In genomic region chr22:35629406-35630234, GRCh38 we compare ENCODE assay signal across 9 cellular contexts. TPM values are rescaled to one million over a fixed set of nuclear protein-coding genes. Genes with fewer than 3 reads are reported as not detected.
DNase-seq lines count a peak whose midpoint lies in the region; ATAC-seq and TF ChIP-seq lines count a peak whose summit lies in the region.
"Had no signal": no experiment of that assay in that cellular context is flagged by ENCODE, and none has a peak within 500 bp of the region (broad histone marks: within the 10 kb centered on the region; RNA-seq: fewer than 3 reads in every experiment).

No MANE protein-coding gene starts in this region.

- intact Hi-C loops in heart left ventricle (cut with DNase I) (loop anchor here (2.0 to 10.0 kb wide), 16 partner anchors 85 to 495 kb away; partner anchors contain the start of gene RASD2 (in 1 of the 10)), spleen (cut with DNase I; ENCODE audit: low total_unique reads) (loop anchor here (10.0 kb wide), 3 partner anchors 215 to 495 kb away; no protein-coding TSS in a partner anchor)

- ATAC-seq in heart left ventricle = peak in 3 of 4 donors; percentile 35 to 49 (median 49)
- ATAC-seq in GM18511 (IDR thresholded peaks at IDR 0.05; ENCODE audit: unreplicated experiment) = no peak
- no peak for ATAC-seq in GM18909 (IDR thresholded peaks at IDR 0.05; ENCODE audit: poor library complexity, unreplicated experiment)
- ATAC-seq in GM18519 (IDR thresholded peaks at IDR 0.05; ENCODE audit: low FRiP score, unreplicated experiment) = no peak

- DNase-seq in COLO829 (ENCODE audit: low spot score) (peak; percentile 66), MM.1S (peak; percentile 31), heart left ventricle (peak; percentile 61 to 77 (median 68)), spleen (no peak)
- peak; percentile 74 to 77 for DNase-seq in activated T-cell treated with anti-CD3 and anti-CD28 coated beads, Interleukin-2, amount 50 U/mL, for 48 hours

- H4K20me1 ChIP-seq in MM.1S (ENCODE audit: insufficient read depth, low read length) = no peaks in the 10 kb centered on the region

- H3F3A ChIP-seq in MM.1S (ENCODE audit: insufficient read depth, low read length) = peaks cover 17% of the 10 kb centered on the region

- no peak overlapping the region for H3K4me2 ChIP-seq in MM.1S (ENCODE audit: low read depth, low read length)

- H3K9me2 ChIP-seq in MM.1S (replicated peaks; ENCODE audit: insufficient read depth, low read length) = no peaks in the 10 kb centered on the region

- H3K79me2 ChIP-seq in MM.1S (ENCODE audit: low read length) = no peaks in the 10 kb centered on the region

- H3K9me3 ChIP-seq in MM.1S (replicated peaks; ENCODE audit: insufficient read depth, low read length) (no peaks in the 10 kb centered on the region), heart left ventricle (no peaks in the 10 kb centered on the region), spleen (no peaks in the 10 kb centered on the region)

- no peaks in the 10 kb centered on the region for H3K36me3 ChIP-seq in MM.1S (replicated peaks; ENCODE audit: insufficient read depth, low read length)
- no peaks in the 10 kb centered on the region for H3K36me3 ChIP-seq in heart left ventricle
- no peaks in the 10 kb centered on the region for H3K36me3 ChIP-seq in spleen

- no peak overlapping the region for H3K9ac ChIP-seq in MM.1S (ENCODE audit: low read length)

- WGBS in heart left ventricle, 4 donors = 38 to 42% (median 40%) methylated on average over 9 of the region's 9 CpGs
- WGBS in spleen, 5 donors = 22 to 38% (median 32%) methylated on average over 9 of the region's 9 CpGs

- H3K27me3 ChIP-seq in MM.1S (replicated peaks; ENCODE audit: insufficient read depth, low read length) (no peaks in the 10 kb centered on the region), heart left ventricle (no peaks in the 10 kb centered on the region), spleen (replicated peaks in 1 of 7) (peaks cover 0 to 33% (median 0%) of the 10 kb centered on the region in 7 donors)

- no peak overlapping the region for H3K4me3 ChIP-seq in MM.1S (ENCODE audit: low read length)
- no peak overlapping the region for H3K4me3 ChIP-seq in heart left ventricle
- no peak overlapping the region for H3K4me3 ChIP-seq in spleen

- TF ChIP-seq POLR2A in heart left ventricle (IDR thresholded peaks at IDR 0.05) (no peak), spleen (IDR thresholded peaks at IDR 0.05) (no peak)

- H3K4me1 ChIP-seq in MM.1S (ENCODE audit: low read length) = peaks cover 8% of the 10 kb centered on the region
- peaks cover 0 to 28% (median 4%) of the 10 kb centered on the region in 12 donors for H3K4me1 ChIP-seq in heart left ventricle
- H3K4me1 ChIP-seq in spleen = peaks cover 0 to 34% (median 15%) of the 10 kb centered on the region in 6 donors

- H2AFZ ChIP-seq in MM.1S (ENCODE audit: low read length) = 0 out of 2 replicates have a peak overlapping the region, but pooled peaks have one; percentile 22

- no peak overlapping the region for H3K27ac ChIP-seq in MM.1S (ENCODE audit: low read length)
- H3K27ac ChIP-seq in heart left ventricle = peak overlapping the region in 9 of 12 donors; percentile 16 to 85 (median 31)
- H3K27ac ChIP-seq in spleen = peak overlapping the region in 6 of 8 donors; percentile 10 to 83 (median 47)
- H3K27ac ChIP-seq: HL-60 had no signal

- TF ChIP-seq CTCF in MM.1S (IDR thresholded peaks at IDR 0.05; ENCODE audit: low read length) (no peak), heart left ventricle (IDR thresholded peaks at IDR 0.05) (no peak), spleen (IDR thresholded peaks at IDR 0.05 in 8 of 11, conservative IDR thresholded peaks at IDR 0.05 in 3 of 11) (no peak)

RNA-seq across cellular contexts. Expression of gene MB, which starts 12.5 kb away (rescaled TPM):
- over 10,000 TPM in 7 of 9 donors, 1,000 to 10,000 TPM in 2; 6,950 to 16,840 (median 13,341) TPM for total RNA-seq in heart left ventricle
- polyA plus RNA-seq in heart left ventricle = over 10,000 TPM in 1 of 2 donors, 1,000 to 10,000 TPM in 1; 6,181 to 16,360 TPM
- under 1 TPM in 1 of 7 donors, not detected in 6; 0.64 TPM for total RNA-seq in spleen
- 1 to 10 TPM in 2 of 3 donors, under 1 TPM in 1; 0.93 to 5.0 (median 1.2) TPM for polyA plus RNA-seq in spleen

RNA-seq across cellular contexts. Expression of gene APOL6, which starts 18.6 kb away (rescaled TPM):
- total RNA-seq in heart left ventricle (10 to 100 TPM in 3 of 9 donors, 1 to 10 TPM in 6; 3.3 to 55.8 (median 7.3) TPM), spleen (10 to 100 TPM; 33.5 to 48.1 (median 39.9) TPM)
- polyA plus RNA-seq in heart left ventricle (1 to 10 TPM; 2.3 to 2.4 TPM), spleen (1 to 10 TPM; 4.4 to 7.3 (median 4.4) TPM)

Comparison
In these comparisons a context has a peak if more than half of its experiments do, and no peak if none do; other contexts are left out.
1. ATAC-seq: peak in heart left ventricle (3 of 4); none in GM18511 (single experiment), GM18909 (single experiment) and GM18519 (single experiment).
2. RNA of gene MB, which starts 12.5 kb away (total RNA-seq): 6,950 to 16,840 TPM in heart left ventricle; 0.64 TPM in spleen; every median in the first group is over 1,000 times any median in the second.